In genomic region chr6:161110380-161110779, GRCh38 we compare ENCODE assay signal across 18 cellular contexts.
DNase-seq lines count a peak whose midpoint lies in the region; ATAC-seq lines count a peak whose summit lies in the region.
"Had no signal": no experiment of that assay in that cellular context is flagged by ENCODE, and none has a peak within 500 bp of the region (broad histone marks: within the 10 kb centered on the region; RNA-seq: fewer than 3 reads in every experiment).

No MANE protein-coding gene starts in this region.

- DNase-seq in activated naive CD4-positive, alpha-beta T cell treated with anti-CD3 and anti-CD28 coated beads, Interleukin-2, amount 50 U/mL, for 72 hours (ENCODE audit: low spot score in 2 of 2) = no peak
- no peak for DNase-seq in activated naive CD4-positive, alpha-beta T cell treated with Interleukin-2 at 50 U/mL for 16 hours
- peak; percentile 77 for DNase-seq in MV-4-11 (lab: John Stamatoyannopoulos, UW)
- DNase-seq in GM03348 (ENCODE audit: low spot score) = no peak
- DNase-seq in kidney tubule cell (ENCODE audit: low spot score) = no peak
- DNase-seq: DMS153, EL, H9, NCI-H1092 treated with DMSO at 0.1 percent for 48 hours, NCI-H1694, NCI-H446, NCI-H748 treated with DMSO at 0.1 percent for 48 hours, Peyer's patch, SHP77 had no signal

- H3K36me3 Mint-ChIP-seq in activated naive CD4-positive, alpha-beta T cell treated with anti-CD3 and anti-CD28 coated beads, Interleukin-2, amount 50 U/mL, for 72 hours = peaks cover 36 to 51% of the 10 kb centered on the region in 2 donors

- peak overlapping the region; percentile 61 to 96 for H3K27ac Mint-ChIP-seq in activated naive CD4-positive, alpha-beta T cell treated with anti-CD3 and anti-CD28 coated beads, Interleukin-2, amount 50 U/mL, for 72 hours
- H3K27ac Mint-ChIP-seq: B cell, H9 had no signal

- no peaks in the 10 kb centered on the region for H3K9me3 Mint-ChIP-seq in activated naive CD4-positive, alpha-beta T cell treated with anti-CD3 and anti-CD28 coated beads, Interleukin-2, amount 50 U/mL, for 72 hours
- H3K9me3 Mint-ChIP-seq: H9 had no signal

- ATAC-seq in activated naive CD4-positive, alpha-beta T cell treated with anti-CD3 and anti-CD28 coated beads, Interleukin-2, amount 50 U/mL, for 72 hours = peak in 1 of 2 donors; percentile 16

- H3K27ac ChIP-seq in cingulate gyrus (ENCODE audit: low read depth, low read length) (peak overlapping the region; percentile 25), temporal lobe (ENCODE audit: low read depth, low read length) (peak overlapping the region; percentile 9)
- H3K27ac ChIP-seq: KMS-11, Peyer's patch had no signal
